23 cellular contexts compared by ENCODE assay signal in genomic region chr6:20472748-20473147, GRCh38.
DNase-seq lines count a peak whose midpoint lies in the region; ATAC-seq and TF ChIP-seq lines count a peak whose summit lies in the region.
"Had no signal": no experiment of that assay in that cellular context is flagged by ENCODE, and none has a peak within 500 bp of the region (broad histone marks: within the 10 kb centered on the region; RNA-seq: fewer than 3 reads in every experiment).

No MANE protein-coding gene starts in this region.

- no peaks in the 10 kb centered on the region for H3K9me3 ChIP-seq in SK-N-SH
- no peaks in the 10 kb centered on the region for H3K9me3 ChIP-seq in WERI-Rb-1 (ENCODE audit: severe bottlenecking)
- H3K9me3 ChIP-seq: BE2C, BLaER1 had no signal

- no peaks in the 10 kb centered on the region for H3K9me2 ChIP-seq in SK-N-SH

- WGBS in SK-N-SH (ENCODE audit: low lambda C conversion rate) = 46% methylated on average over 3 of the region's 3 CpGs

- intact Hi-C loops in activated naive CD4-positive, alpha-beta T cell treated with anti-CD3 and anti-CD28 coated beads for 36 hours (cut with micrococcal nuclease) = no loop called here

- no peak for TF ChIP-seq CTCF in SK-N-SH (IDR thresholded peaks at IDR 0.05)
- TF ChIP-seq CTCF in WERI-Rb-1 (IDR thresholded peaks at IDR 0.05; ENCODE audit: low read depth, low read length) = no peak

- POLR2A ChIA-PET in SK-N-SH (lab: Yijun Ruan, JAX) = no interaction called here

- peaks cover 9% of the 10 kb centered on the region for H3K36me3 Mint-ChIP-seq in activated naive CD4-positive, alpha-beta T cell treated with anti-CD3 and anti-CD28 coated beads for 36 hours (ENCODE audit: low read depth)

- peaks cover 5% of the 10 kb centered on the region in 2 experiments for H3K36me3 ChIP-seq in SK-N-SH (replicated peaks in 1 of 2; ENCODE audit: control insufficient read depth in 1 of 2, insufficient read depth in 2 of 2, low read length in 1 of 2)
- H3K36me3 ChIP-seq in WERI-Rb-1 = peaks cover 36% of the 10 kb centered on the region
- H3K36me3 ChIP-seq: BE2C had no signal

- DNase-seq in SK-N-SH (no peak), WERI-Rb-1 (no peak), NCI-H1105 (lab: John Stamatoyannopoulos, UW) (no peak)
- DNase-seq in activated naive CD4-positive, alpha-beta T cell treated with anti-CD3 and anti-CD28 coated beads for 36 hours = no peak
- DNase-seq: 8988T; ACHN; BE2C; C1 segment of cervical spinal cord; CD4-positive, alpha-beta memory T cell; CD4-positive, CD25-positive, alpha-beta regulatory T cell; CD8-positive, alpha-beta memory T cell; COR-L47; DMS 273 treated with DMSO at 0.1 percent for 48 hours; DMS153; DMS53; DMS79; DND-41; EL; GDM1 had no signal

- H3K27me3 ChIP-seq in SK-N-SH (ENCODE audit: insufficient read depth) (no peaks in the 10 kb centered on the region), WERI-Rb-1 (ENCODE audit: insufficient read depth, low read depth, severe bottlenecking) (no peaks in the 10 kb centered on the region)
- H3K27me3 ChIP-seq: BE2C, BLaER1 had no signal

- no peak overlapping the region for H3K4me3 ChIP-seq in SK-N-SH (ENCODE audit: low read depth in 2 of 2, low read length in 1 of 2)
- H3K4me3 ChIP-seq in WERI-Rb-1 (ENCODE audit: low read depth, low read length) = no peak overlapping the region
- H3K4me3 ChIP-seq: BLaER1, GM12878 had no signal

- H3K9me3 Mint-ChIP-seq in activated naive CD4-positive, alpha-beta T cell treated with anti-CD3 and anti-CD28 coated beads for 36 hours = no peaks in the 10 kb centered on the region
- H3K9me3 Mint-ChIP-seq: CD14-positive monocyte; CD4-positive, alpha-beta memory T cell; CD8-positive, alpha-beta memory T cell had no signal

- no peaks in the 10 kb centered on the region for H3K4me1 Mint-ChIP-seq in activated naive CD4-positive, alpha-beta T cell treated with anti-CD3 and anti-CD28 coated beads for 36 hours (ENCODE audit: low read depth)

- H3K4me1 ChIP-seq in SK-N-SH (ENCODE audit: control insufficient read depth in 1 of 2, insufficient read depth in 2 of 2, low read depth in 1 of 2, low read length in 1 of 2) = no peaks in the 10 kb centered on the region; a peak in 1 of 4 replicates
- H3K4me1 ChIP-seq: BE2C had no signal

- H3K79me2 ChIP-seq in SK-N-SH (ENCODE audit: insufficient read depth) = peaks cover 99% of the 10 kb centered on the region

- no peak overlapping the region for H2AFZ ChIP-seq in SK-N-SH (ENCODE audit: low read depth)

- TF ChIP-seq RAD21 in SK-N-SH (IDR thresholded peaks at IDR 0.05; ENCODE audit: low read length) = no peak

- H3K27ac Mint-ChIP-seq in activated naive CD4-positive, alpha-beta T cell treated with anti-CD3 and anti-CD28 coated beads for 36 hours = no peak overlapping the region
- H3K27ac Mint-ChIP-seq: CD4-positive, CD25-positive, alpha-beta regulatory T cell had no signal

- TF ChIP-seq EP300 in SK-N-SH (IDR thresholded peaks at IDR 0.05; ENCODE audit: borderline replicate concordance in 1 of 2, low read depth in 1 of 2, low read length in 1 of 2) = no peak

- no peak overlapping the region for H3K9ac ChIP-seq in SK-N-SH
- H3K9ac ChIP-seq: BLaER1 had no signal

- no peaks in the 10 kb centered on the region for H3K27me3 Mint-ChIP-seq in activated naive CD4-positive, alpha-beta T cell treated with anti-CD3 and anti-CD28 coated beads for 36 hours (ENCODE audit: low read depth)
- H3K27me3 Mint-ChIP-seq: CD4-positive, alpha-beta memory T cell; CD4-positive, CD25-positive, alpha-beta regulatory T cell; CD8-positive, alpha-beta memory T cell had no signal

- CTCF ChIA-PET in SK-N-SH (lab: Yijun Ruan, JAX) = interaction anchor here (0.6 to 1.6 kb wide), 3 partner anchors 22 to 72 kb away, joined by 3 to 4 read pairs (median 4); no protein-coding TSS in a partner anchor
- CTCF ChIA-PET in activated naive CD4-positive, alpha-beta T cell treated with anti-CD3 and anti-CD28 coated beads for 36 hours (lab: Charles Lee) = no interaction called here

- H3K27ac ChIP-seq in SK-N-SH (ENCODE audit: low read depth in 2 of 2, low read length in 1 of 2) (peak overlapping the region in 1 of 2 experiments; percentile 7; a peak in 2 of 4 replicates), WERI-Rb-1 (peak overlapping the region; percentile 7)
- H3K27ac ChIP-seq: BLaER1 had no signal

- H4K20me1 ChIP-seq in SK-N-SH (ENCODE audit: insufficient read depth) = peaks cover 83% of the 10 kb centered on the region

- no peaks in the 10 kb centered on the region for H3F3A ChIP-seq in SK-N-SH (replicated peaks; ENCODE audit: insufficient read depth)

- ATAC-seq in HG03442 (IDR thresholded peaks at IDR 0.05; ENCODE audit: unreplicated experiment) = no peak
- ATAC-seq: GM12878 had no signal

- H3K4me2 ChIP-seq in SK-N-SH = no peak overlapping the region
- H3K4me2 ChIP-seq: BLaER1 had no signal

- H3K4me3 Mint-ChIP-seq in activated naive CD4-positive, alpha-beta T cell treated with anti-CD3 and anti-CD28 coated beads for 36 hours = no peak overlapping the region
- H3K4me3 Mint-ChIP-seq: CD14-positive monocyte; CD4-positive, alpha-beta memory T cell; CD4-positive, CD25-positive, alpha-beta regulatory T cell; CD8-positive, alpha-beta memory T cell had no signal

TF ChIP-seq in SK-N-SH, 30 proteins besides CTCF, POLR2A, EP300 and RAD21:
- TF ChIP-seq EZH2phosphoT487 (IDR thresholded peaks at IDR 0.05; ENCODE audit: borderline replicate concordance, low read depth) = no peak
- no peak for TF ChIP-seq NFIC (IDR thresholded peaks at IDR 0.05; ENCODE audit: borderline replicate concordance)
- TF ChIP-seq CHD2 (IDR thresholded peaks at IDR 0.05; ENCODE audit: low read length, partially characterized antibody) = no peak
- no peak for TF ChIP-seq FOXM1 (IDR thresholded peaks at IDR 0.05; ENCODE audit: low read depth)
- no peak for TF ChIP-seq FOSL2 (IDR thresholded peaks at IDR 0.05; ENCODE audit: borderline replicate concordance, low read depth)
- TF ChIP-seq FOXJ3 (CRISPR knock-in tag; IDR thresholded peaks at IDR 0.05) = no peak
- TF ChIP-seq MXI1 (IDR thresholded peaks at IDR 0.05; ENCODE audit: low read depth, low read length) = no peak
- TF ChIP-seq IRF3 (IDR thresholded peaks at IDR 0.05; ENCODE audit: low read depth, low read length) = no peak
- no peak for TF ChIP-seq ELF1 (IDR thresholded peaks at IDR 0.05)
- TF ChIP-seq JUND (IDR thresholded peaks at IDR 0.05) = 0 out of 2 replicates have a peak, but pooled peaks have one; percentile 2
- no peak for TF ChIP-seq RXRA (IDR thresholded peaks at IDR 0.05; ENCODE audit: borderline replicate concordance, low read depth)
- peak; percentile 59 for TF ChIP-seq TCF12 (IDR thresholded peaks at IDR 0.05)
- no peak for TF ChIP-seq USF2 (IDR thresholded peaks at IDR 0.05; ENCODE audit: borderline replicate concordance, low read depth, low read length)
- no peak for TF ChIP-seq TAF1 (IDR thresholded peaks at IDR 0.05; ENCODE audit: borderline replicate concordance, low read depth, low read length)
- TF ChIP-seq ZBTB33 (IDR thresholded peaks at IDR 0.05; ENCODE audit: borderline replicate concordance, low read depth) = no peak
